Comparison of ENCODE assay signal across 8 cellular contexts in genomic region chr9:71819115-71819739, GRCh38. TPM values are rescaled to one million over a fixed set of nuclear protein-coding genes. Genes with fewer than 3 reads are reported as not detected.
A peak's percentile ranks its signal among the peaks of the same experiment; 100 is the strongest.
DNase-seq lines count a peak whose midpoint lies in the region; ATAC-seq and TF ChIP-seq lines count a peak whose summit lies in the region.

No MANE protein-coding gene starts in this region.

- peaks cover 10 to 14% of the 10 kb centered on the region in 2 donors for H3K4me1 Mint-ChIP-seq in immature natural killer cell

- no peak for ATAC-seq in GM18517 (IDR thresholded peaks at IDR 0.05; ENCODE audit: unreplicated experiment)

- peak; percentile 33 to 81 (median 76) for TF ChIP-seq CTCF in ascending aorta (IDR thresholded peaks at IDR 0.05)

- H3K9me3 ChIP-seq in ascending aorta: no peaks in the 10 kb centered on the region

- no peaks in the 10 kb centered on the region for H3K36me3 Mint-ChIP-seq in immature natural killer cell

- H3K4me3 Mint-ChIP-seq in immature natural killer cell: no peak overlapping the region

- peak; percentile 54 for DNase-seq in activated gamma-delta T cell treated with Interleukin-2 at 50 U/mL for 16 hours
- DNase-seq in activated gamma-delta T cell (lab: John Stamatoyannopoulos, UW): no peak
- peak; percentile 44 for DNase-seq in NCI-H69 (lab: John Stamatoyannopoulos, UW)
- DNase-seq in ascending aorta (ENCODE audit: low spot score in 2 of 2): no peak
- peak; percentile 41 to 53 (median 47) for DNase-seq in immature natural killer cell
- peak in 2 of 3 experiments; percentile 18 to 28 for DNase-seq in stimulated activated CD4-positive, alpha-beta T cell treated with anti-CD3 and anti-CD28 coated beads, TNF-alpha, amount 100 ng/mL, for 4 hours (ENCODE audit: low read depth in 3 of 3)
- DNase-seq in NCI-H524 (lab: John Stamatoyannopoulos, UW): no peak

- H3K27ac ChIP-seq in ascending aorta: no peak overlapping the region

- H3K9me3 Mint-ChIP-seq in immature natural killer cell: no peaks in the 10 kb centered on the region

- H3K27ac Mint-ChIP-seq in immature natural killer cell: peak overlapping the region in 1 of 6 donors; percentile 4

- H3K4me1 ChIP-seq in ascending aorta: peaks cover 3 to 16% of the 10 kb centered on the region in 2 donors

- H3K36me3 ChIP-seq in ascending aorta: no peaks in the 10 kb centered on the region

- H3K27me3 Mint-ChIP-seq in immature natural killer cell (ENCODE audit: low read depth in 3 of 3): peaks cover 0 to 3% (median 2%) of the 10 kb centered on the region in 3 donors

- intact Hi-C loops in ascending aorta (cut with DNase I): loop anchor here (1.0 to 5.0 kb wide), 3 partner anchors 12 to 1327 kb away; no protein-coding TSS in a partner anchor

- H3K27me3 ChIP-seq in ascending aorta: no peaks in the 10 kb centered on the region

- no peak overlapping the region for H3K4me3 ChIP-seq in ascending aorta

RNA-seq across cellular contexts. Expression of gene CEMIP2, which starts 50.9 kb away (rescaled TPM):
- total RNA-seq in ascending aorta: 34.4 TPM
- polyA plus RNA-seq in immature natural killer cell: 10 to 100 TPM; 16.9 to 32.7 (median 21.8) TPM

Comparison
In these comparisons a context has a peak if more than half of its experiments do, and no peak if none do; other contexts are left out.
1. DNase-seq: peak in activated gamma-delta T cell treated with Interleukin-2 at 50 U/mL for 16 hours (single experiment), NCI-H69 (single experiment), immature natural killer cell (3 of 3) and stimulated activated CD4-positive, alpha-beta T cell treated with anti-CD3 and anti-CD28 coated beads, TNF-alpha, amount 100 ng/mL, for 4 hours (2 of 3); none in activated gamma-delta T cell (single experiment), ascending aorta (0 of 2) and NCI-H524 (0 of 2).